In the genomic region with DNA sequence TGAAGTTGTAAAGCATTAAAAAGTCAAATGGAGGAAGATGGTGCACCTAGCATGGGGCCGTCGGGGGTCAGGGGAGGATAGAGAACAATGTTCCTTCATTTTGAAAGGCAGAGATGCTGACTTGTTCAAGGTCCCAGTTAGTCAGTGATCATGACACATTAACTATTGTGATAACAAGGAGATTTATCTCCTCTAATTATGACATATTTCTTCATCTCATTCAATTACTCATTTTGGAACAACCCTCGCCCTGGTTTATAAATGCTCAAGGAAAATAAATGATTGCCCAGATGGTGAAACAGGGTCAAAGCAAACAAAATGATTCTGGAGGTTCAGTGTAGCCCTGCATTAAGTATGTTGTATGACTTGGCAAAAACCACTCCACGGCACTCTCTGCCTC, we compare ENCODE assay signal across 16 cellular contexts.
DNase-seq lines count a peak whose midpoint lies in the region; ATAC-seq and TF ChIP-seq lines count a peak whose summit lies in the region.
"Had no signal": no experiment of that assay in that cellular context is flagged by ENCODE, and none has a peak within 500 bp of the region (broad histone marks: within the 10 kb centered on the region; RNA-seq: fewer than 3 reads in every experiment).

No MANE protein-coding gene starts in this region.

- CTCF ChIA-PET in IMR-90 (lab: Yijun Ruan, JAX) = interaction anchor here (0.7 kb wide), 1 partner anchor 127 kb away, joined by 3 read pairs; no protein-coding TSS in a partner anchor

- H3K4me2 ChIP-seq in IMR-90 (ENCODE audit: low read depth, low read length) = no peak overlapping the region

- peaks cover 68% of the 10 kb centered on the region for H3K4me1 Mint-ChIP-seq in chondrocyte (ENCODE audit: low read depth)

- peaks cover 11% of the 10 kb centered on the region; the same call in 1 of the 2 replicates for H3K4me1 ChIP-seq in IMR-90 (ENCODE audit: control insufficient read depth, insufficient read depth, low read length)
- peaks cover 37% of the 10 kb centered on the region for H3K4me1 ChIP-seq in muscle layer of colon (ENCODE audit: insufficient read depth, low read length)
- H3K4me1 ChIP-seq in subcutaneous abdominal adipose tissue (ENCODE audit: control insufficient read depth in 5 of 5, insufficient read depth in 5 of 5, low read length in 5 of 5) = peaks cover 21 to 55% (median 48%) of the 10 kb centered on the region in 5 donors
- H3K4me1 ChIP-seq in spleen = peaks cover 5 to 39% (median 24%) of the 10 kb centered on the region in 6 donors

- H3K27me3 ChIP-seq in IMR-90 (ENCODE audit: control insufficient read depth, insufficient read depth, low read length) (no peaks in the 10 kb centered on the region; the same call in 1 of the 2 replicates), muscle layer of colon (ENCODE audit: control insufficient read depth in 1 of 2, insufficient read depth in 2 of 2, low read length in 2 of 2) (no peaks in the 10 kb centered on the region), subcutaneous abdominal adipose tissue (ENCODE audit: control insufficient read depth in 5 of 5, insufficient read depth in 4 of 5, low read length in 5 of 5) (no peaks in the 10 kb centered on the region), spleen (replicated peaks in 1 of 7) (peaks cover 0 to 4% (median 0%) of the 10 kb centered on the region in 7 donors)

- no peak overlapping the region for H3K23ac ChIP-seq in IMR-90 (ENCODE audit: low read depth, low read length)

- H3K36me3 Mint-ChIP-seq in chondrocyte (ENCODE audit: low read depth) = no peaks in the 10 kb centered on the region
- H3K36me3 Mint-ChIP-seq: IgD-negative memory B cell had no signal

- WGBS in IMR-90 (ENCODE audit: extremely low coverage in 2 of 2, insufficient read length in 1 of 2), 2 experiments = no CpG with 5 or more reads among the region's 4 CpGs
- WGBS in spleen, 5 donors = 60 to 64% (median 62%) methylated on average over 4 of the region's 4 CpGs

- no peak for DNase-seq in IMR-90
- DNase-seq in chondrocyte (ENCODE audit: low spot score) = no peak
- no peak for DNase-seq in NCI-H82 treated with DMSO at 0.1 percent for 48 hours (lab: John Stamatoyannopoulos, UW; ENCODE audit: unreplicated experiment)
- no peak for DNase-seq in stimulated activated CD4-positive, alpha-beta T cell treated with anti-CD3 and anti-CD28 coated beads, Interleukin-4, amount 100 ng/mL, for 1 hour
- no peak for DNase-seq in spleen
- DNase-seq: DMS79 treated with DMSO at 0.1 percent for 48 hours, HCEC 1CT, Karpas-422, NCI-H187 treated with DMSO at 0.1 percent for 48 hours, NCI-H2227 treated with DMSO at 0.1 percent for 48 hours, NCI-H82 had no signal

- H3K27me3 Mint-ChIP-seq in chondrocyte (ENCODE audit: low read depth) = peaks cover 4% of the 10 kb centered on the region

- intact Hi-C loops in IMR-90 (cut with micrococcal nuclease) (no loop called here), spleen (cut with DNase I; ENCODE audit: low total_unique reads) (no loop called here)

- peak overlapping the region; percentile 57 for H3K27ac Mint-ChIP-seq in chondrocyte (ENCODE audit: unreplicated experiment)
- H3K27ac Mint-ChIP-seq: IgD-negative memory B cell had no signal

- H2BK120ac ChIP-seq in IMR-90 (ENCODE audit: low read depth, low read length) = 0 out of 2 replicates have a peak overlapping the region, but pooled peaks have one; percentile 15

- POLR2A ChIA-PET in IMR-90 (lab: Charles Lee; ENCODE audit: unreplicated experiment) = no interaction called here

- H2BK15ac ChIP-seq in IMR-90 (ENCODE audit: low read depth, low read length) = no peak overlapping the region; the same call in 2 of the 3 replicates

- no peak overlapping the region for H2BK5ac ChIP-seq in IMR-90 (ENCODE audit: low read depth, low read length, poor library complexity, severe bottlenecking)

- H3K18ac ChIP-seq in IMR-90 (ENCODE audit: low read depth, low read length) = no peak overlapping the region; the same call in 1 of the 2 replicates

- no peak overlapping the region for H4K91ac ChIP-seq in IMR-90 (ENCODE audit: insufficient read depth, low read depth, low read length)

- H3K9ac ChIP-seq in IMR-90 (ENCODE audit: low read depth, low read length) (no peak overlapping the region), muscle layer of colon (ENCODE audit: low read length) (no peak overlapping the region), subcutaneous abdominal adipose tissue (ENCODE audit: low read length in 5 of 5) (no peak overlapping the region)

- H2AK5ac ChIP-seq in IMR-90 (ENCODE audit: low read depth, low read length) = no peak overlapping the region

- 0 out of 2 replicates have a peak overlapping the region, but pooled peaks have one; percentile 12 for H3K4ac ChIP-seq in IMR-90 (ENCODE audit: low read depth, low read length)

- H3K14ac ChIP-seq in IMR-90 (replicated peaks; ENCODE audit: low read depth, low read length) = no peak overlapping the region

- no peak overlapping the region for H2AK9ac ChIP-seq in IMR-90 (replicated peaks; ENCODE audit: low read depth, low read length, poor library complexity)

- H4K5ac ChIP-seq in IMR-90 (ENCODE audit: low read depth, low read length) = no peak overlapping the region

- no peak overlapping the region for H4K8ac ChIP-seq in IMR-90 (ENCODE audit: low read depth in 2 of 2, low read length in 2 of 2)

- TF ChIP-seq POLR2A in IMR-90 (IDR thresholded peaks at IDR 0.05; ENCODE audit: low read depth, low read length) = no peak
- TF ChIP-seq POLR2A in spleen (IDR thresholded peaks at IDR 0.05) = no peak

- dilution Hi-C loops in IMR-90 (cut with HindIII; ENCODE audit: low sequenced_read_pairs, unreplicated experiment) = no loop called here

- TF ChIP-seq RAD21 in IMR-90 (IDR thresholded peaks at IDR 0.05; ENCODE audit: low read length) = no peak

- H3K27ac ChIP-seq in IMR-90 (ENCODE audit: insufficient read depth, low read length) = no peak overlapping the region
- peak overlapping the region; percentile 39 for H3K27ac ChIP-seq in muscle layer of colon (ENCODE audit: low read depth, low read length)
- peak overlapping the region; percentile 97 for H3K27ac ChIP-seq in subcutaneous abdominal adipose tissue (ENCODE audit: low read depth, low read length)
- no peak overlapping the region for H3K27ac ChIP-seq in spleen
- H3K27ac ChIP-seq: RWPE1 had no signal

- BruUV-seq in IMR-90 (replicated peaks; lab: Mats Ljungman, UMichigan) = no TSS peak

- no peaks in the 10 kb centered on the region for H4K20me1 ChIP-seq in IMR-90 (ENCODE audit: insufficient read depth, low read length)

- H3K4me3 Mint-ChIP-seq in chondrocyte (ENCODE audit: unreplicated experiment) = no peak overlapping the region
- H3K4me3 Mint-ChIP-seq: IgD-negative memory B cell had no signal

- H3K56ac ChIP-seq in IMR-90 (ENCODE audit: extremely low read depth, insufficient read depth, low read length) = no peak overlapping the region

- no peak overlapping the region for H2BK20ac ChIP-seq in IMR-90 (ENCODE audit: low read depth, low read length)

- H3K9me1 ChIP-seq in IMR-90 (ENCODE audit: insufficient read depth, low read length) = no peaks in the 10 kb centered on the region

- H3K4me3 ChIP-seq in IMR-90 (ENCODE audit: insufficient read depth, low read depth, low read length) (no peak overlapping the region), muscle layer of colon (ENCODE audit: low read depth in 1 of 2, low read length in 2 of 2) (no peak overlapping the region), subcutaneous abdominal adipose tissue (ENCODE audit: low read depth in 1 of 5, low read length in 5 of 5) (no peak overlapping the region), spleen (no peak overlapping the region)

- H3K36me3 ChIP-seq in IMR-90 (ENCODE audit: control insufficient read depth, insufficient read depth, low read length) (no peaks in the 10 kb centered on the region), muscle layer of colon (ENCODE audit: insufficient read depth, low read length) (peaks cover 5% of the 10 kb centered on the region), subcutaneous abdominal adipose tissue (ENCODE audit: control insufficient read depth in 5 of 5, insufficient read depth in 5 of 5, low read length in 5 of 5) (peaks cover 4 to 8% (median 6%) of the 10 kb centered on the region in 5 donors), spleen (no peaks in the 10 kb centered on the region)

- ATAC-seq in IMR-90 (ENCODE audit: low read depth) (no peak), HG03097 (IDR thresholded peaks at IDR 0.05; ENCODE audit: low FRiP score, unreplicated experiment) (no peak)

- no peak for TF ChIP-seq CTCF in IMR-90 (conservative IDR thresholded peaks at IDR 0.05; ENCODE audit: low read depth, low read length)
- no peak for TF ChIP-seq CTCF in chondrocyte (IDR thresholded peaks at IDR 0.05)
- no peak for TF ChIP-seq CTCF in spleen (IDR thresholded peaks at IDR 0.05 in 8 of 11, conservative IDR thresholded peaks at IDR 0.05 in 3 of 11)

- H3K9me3 ChIP-seq in IMR-90 (ENCODE audit: control insufficient read depth, insufficient read depth, low read length) = peaks cover 2% of the 10 kb centered on the region; the same call in 1 of the 2 replicates
- no peaks in the 10 kb centered on the region for H3K9me3 ChIP-seq in muscle layer of colon (ENCODE audit: low read length)
- no peaks in the 10 kb centered on the region for H3K9me3 ChIP-seq in subcutaneous abdominal adipose tissue (ENCODE audit: control insufficient read depth in 5 of 5, low read length in 5 of 5)
- H3K9me3 ChIP-seq in spleen = no peaks in the 10 kb centered on the region

- H3K9me3 Mint-ChIP-seq in chondrocyte (ENCODE audit: low read depth) = peaks cover 2% of the 10 kb centered on the region
- H3K9me3 Mint-ChIP-seq: IgD-negative memory B cell had no signal

- no peaks in the 10 kb centered on the region for H3K79me1 ChIP-seq in IMR-90 (ENCODE audit: low read depth in 1 of 2, low read length in 2 of 2)

- in situ Hi-C loops in IMR-90 (cut with MboI; ENCODE audit: low sequenced_read_pairs) = no loop called here

- no peak overlapping the region for H2AFZ ChIP-seq in IMR-90 (replicated peaks; ENCODE audit: low read length, poor library complexity)

TF ChIP-seq in IMR-90, 13 proteins besides CTCF, POLR2A, EP300 and RAD21 (continues in another document):
- TF ChIP-seq RFX5 (IDR thresholded peaks at IDR 0.05; ENCODE audit: low read depth, low read length) (no peak), CEBPB (IDR thresholded peaks at IDR 0.05; ENCODE audit: low read depth, low read length) (no peak), RCOR1 (IDR thresholded peaks at IDR 0.05; ENCODE audit: insufficient replicate concordance, low read length) (no peak)
- TF ChIP-seq, protein P1, sequence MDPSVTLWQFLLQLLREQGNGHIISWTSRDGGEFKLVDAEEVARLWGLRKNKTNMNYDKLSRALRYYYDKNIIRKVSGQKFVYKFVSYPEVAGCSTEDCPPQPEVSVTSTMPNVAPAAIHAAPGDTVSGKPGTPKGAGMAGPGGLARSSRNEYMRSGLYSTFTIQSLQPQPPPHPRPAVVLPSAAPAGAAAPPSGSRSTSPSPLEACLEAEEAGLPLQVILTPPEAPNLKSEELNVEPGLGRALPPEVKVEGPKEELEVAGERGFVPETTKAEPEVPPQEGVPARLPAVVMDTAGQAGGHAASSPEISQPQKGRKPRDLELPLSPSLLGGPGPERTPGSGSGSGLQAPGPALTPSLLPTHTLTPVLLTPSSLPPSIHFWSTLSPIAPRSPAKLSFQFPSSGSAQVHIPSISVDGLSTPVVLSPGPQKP (IDR thresholded peaks at IDR 0.05; ENCODE audit: borderline replicate concordance, low read depth, low read length) = no peak

Comparison
In these comparisons a context has a peak if more than half of its experiments do, and no peak if none do; other contexts are left out.
1. H3K27ac ChIP-seq: peak in muscle layer of colon (single experiment) and subcutaneous abdominal adipose tissue (single experiment); none in IMR-90 (single experiment) and spleen (0 of 8).